23 cellular contexts compared by ENCODE assay signal in the genomic region with DNA sequence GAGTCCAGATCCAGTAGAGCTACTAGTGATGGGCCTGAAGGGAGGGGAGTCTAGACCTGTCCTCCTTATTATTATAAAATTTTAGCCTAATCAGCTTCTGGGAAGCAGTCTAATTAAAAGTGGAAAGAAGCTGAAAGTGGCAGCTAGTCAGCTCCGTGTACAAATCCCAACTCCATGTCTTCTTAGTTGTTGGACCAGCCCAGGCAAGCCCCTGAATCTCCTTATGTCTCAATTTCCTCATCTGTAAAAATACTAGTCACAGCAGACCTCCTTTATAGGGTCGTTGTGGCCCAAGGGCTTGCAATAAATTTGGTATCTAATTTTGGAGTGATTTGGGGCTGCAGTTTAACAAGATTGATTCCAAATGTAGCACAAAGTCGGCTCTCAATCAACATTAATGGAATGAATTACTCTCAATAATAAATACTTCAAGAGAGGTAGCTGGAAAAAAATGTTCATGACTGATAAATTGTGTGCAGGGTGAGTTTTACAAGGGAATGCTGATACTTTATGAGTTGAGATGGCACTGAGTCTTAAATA.
A peak's percentile ranks its signal among the peaks of the same experiment; 100 is the strongest.
DNase-seq lines count a peak whose midpoint lies in the region; ATAC-seq and TF ChIP-seq lines count a peak whose summit lies in the region.
"Had no signal": no experiment of that assay in that cellular context is flagged by ENCODE, and none has a peak within 500 bp of the region (broad histone marks: within the 10 kb centered on the region; RNA-seq: fewer than 3 reads in every experiment).

No MANE protein-coding gene starts in this region.

- H3K4me1 ChIP-seq in rectal smooth muscle tissue (ENCODE audit: control insufficient read depth, insufficient read depth, low read length), result peaks cover 43% of the 10 kb centered on the region

- H3K9ac ChIP-seq in rectal smooth muscle tissue (ENCODE audit: low read length), result no peak overlapping the region
- H3K9ac ChIP-seq: BLaER1 treated with 17β-estradiol and CSF1 and Interleukin-3, amounts not matched to agents 10 nM and 100 nM; GM23248; KMS-11 had no signal

- H3K27me3 Mint-ChIP-seq in endothelial cell (ENCODE audit: unreplicated experiment), result peaks cover 2% of the 10 kb centered on the region

- H3K36me3 Mint-ChIP-seq in endothelial cell (ENCODE audit: low read depth, unreplicated experiment), result no peaks in the 10 kb centered on the region
- H3K36me3 Mint-ChIP-seq: CD8-positive, alpha-beta memory T cell had no signal

- H3K4me3 ChIP-seq in rectal smooth muscle tissue (ENCODE audit: low read length) (no peak overlapping the region), coronary artery (no peak overlapping the region)
- H3K4me3 ChIP-seq: BLaER1 treated with 17β-estradiol and CSF1 and Interleukin-3, amounts not matched to agents 10 nM and 100 nM; GM12878; GM23248; SJSA1 had no signal

- no peak for ATAC-seq in GM21576 (IDR thresholded peaks at IDR 0.05; ENCODE audit: unreplicated experiment)
- ATAC-seq: GM12878 had no signal

- TF ChIP-seq CTCF in endothelial cell (IDR thresholded peaks at IDR 0.05; ENCODE audit: unreplicated experiment) (no peak), coronary artery (IDR thresholded peaks at IDR 0.05) (no peak)

- no peak overlapping the region for H3K4me3 Mint-ChIP-seq in endothelial cell (ENCODE audit: unreplicated experiment)
- H3K4me3 Mint-ChIP-seq: CD8-positive, alpha-beta memory T cell had no signal

- peak; percentile 11 for DNase-seq in NCI-H1694 treated with DMSO at 0.1 percent for 48 hours (lab: John Stamatoyannopoulos, UW)
- DNase-seq in NCI-H1694 (lab: John Stamatoyannopoulos, UW), result no peak
- DNase-seq in NCI-H69 (lab: John Stamatoyannopoulos, UW), result peak; percentile 53
- no peak for DNase-seq in epithelial cell of prostate (ENCODE audit: low read depth, low spot score)
- DNase-seq in endothelial cell (ENCODE audit: low spot score), result no peak
- DNase-seq in coronary artery (ENCODE audit: low spot score), result no peak
- DNase-seq: 8988T; CD8-positive, alpha-beta memory T cell; DND-41; GDM1; GM23248; NCI-H1048; NCI-H146; NCI-H446; NK-92 treated with Interleukin-12 subunit alpha and Interleukin-12 subunit beta, amount 100 ng/mL, for 24 hours; OCI-M1; RPMI8226 had no signal

- H3K36me3 ChIP-seq in rectal smooth muscle tissue (ENCODE audit: control insufficient read depth, insufficient read depth, low read length), result no peaks in the 10 kb centered on the region
- H3K36me3 ChIP-seq: BLaER1 treated with 17β-estradiol and CSF1 and Interleukin-3, amounts not matched to agents 10 nM and 100 nM; SJSA1 had no signal

- H3K27me3 ChIP-seq in rectal smooth muscle tissue (ENCODE audit: control insufficient read depth, insufficient read depth, low read length), result no peaks in the 10 kb centered on the region
- H3K27me3 ChIP-seq: BLaER1 treated with 17β-estradiol and CSF1 and Interleukin-3, amounts not matched to agents 10 nM and 100 nM; SJSA1 had no signal

- peak overlapping the region; percentile 57 for H3K27ac ChIP-seq in epithelial cell of prostate
- peak overlapping the region; percentile 33 for H3K27ac ChIP-seq in rectal smooth muscle tissue (ENCODE audit: low read depth, low read length)
- H3K27ac ChIP-seq in coronary artery, result no peak overlapping the region
- H3K27ac ChIP-seq: BLaER1 treated with 17β-estradiol and CSF1 and Interleukin-3, amounts not matched to agents 10 nM and 100 nM; GM23248; KMS-11; SJSA1 had no signal

- no peak overlapping the region for H3K27ac Mint-ChIP-seq in endothelial cell (ENCODE audit: unreplicated experiment)
- H3K27ac Mint-ChIP-seq: CD8-positive, alpha-beta memory T cell had no signal

- no peaks in the 10 kb centered on the region for H3K9me3 Mint-ChIP-seq in endothelial cell (ENCODE audit: unreplicated experiment)
- H3K9me3 Mint-ChIP-seq: CD8-positive, alpha-beta memory T cell had no signal

- H3K4me1 Mint-ChIP-seq in endothelial cell (ENCODE audit: unreplicated experiment), result no peaks in the 10 kb centered on the region
- H3K4me1 Mint-ChIP-seq: CD8-positive, alpha-beta memory T cell had no signal

Comparison
In these comparisons a context has a peak if more than half of its experiments do, and no peak if none do; other contexts are left out.
1. DNase-seq: peak in NCI-H1694 treated with DMSO at 0.1 percent for 48 hours (single experiment) and NCI-H69 (single experiment); none in NCI-H1694 (single experiment), epithelial cell of prostate (single experiment), endothelial cell (single experiment) and coronary artery (single experiment).
2. H3K27ac ChIP-seq: peak in epithelial cell of prostate (single experiment) and rectal smooth muscle tissue (single experiment); none in coronary artery (0 of 2).